Comparison of ENCODE assay signal across 25 cellular contexts in the genomic region with DNA sequence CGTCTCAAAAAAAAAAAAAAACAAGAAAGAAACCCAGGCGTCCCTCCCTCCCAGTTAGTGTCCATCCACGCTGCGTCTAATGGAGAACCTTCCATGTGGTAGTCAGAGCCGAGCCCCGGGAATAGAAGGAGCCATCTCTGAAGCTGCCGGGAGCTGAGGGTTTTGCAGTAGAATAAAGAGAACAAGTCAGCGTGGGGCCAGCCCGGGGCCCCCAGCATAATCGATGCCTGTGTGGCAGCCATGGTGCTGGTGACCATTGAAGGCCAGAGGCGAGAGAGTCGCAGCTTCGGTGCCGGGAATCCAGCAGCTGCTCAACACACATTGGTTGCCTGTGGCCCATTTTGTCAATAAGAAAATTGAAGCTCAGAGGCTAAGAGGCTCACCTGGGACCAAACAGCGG.
DNase-seq lines count a peak whose midpoint lies in the region; ATAC-seq, FAIRE-seq and TF ChIP-seq lines count a peak whose summit lies in the region.
"Had no signal": no experiment of that assay in that cellular context is flagged by ENCODE, and none has a peak within 500 bp of the region (broad histone marks: within the 10 kb centered on the region; RNA-seq: fewer than 3 reads in every experiment).

No MANE protein-coding gene starts in this region.

- no peak overlapping the region for H3K4me2 ChIP-seq in HepG2 (ENCODE audit: low read depth, low read length)
- H3K4me2 ChIP-seq: A549; BLaER1 treated with 17β-estradiol and CSF1 and Interleukin-3, amounts not matched to agents 10 nM and 100 nM; GM23338 had no signal

- H3K27ac ChIP-seq in RWPE2 (ENCODE audit: poor library complexity, severe bottlenecking): no peak overlapping the region
- no peak overlapping the region for H3K27ac ChIP-seq in HepG2 (ENCODE audit: extremely low read length, insufficient read depth, low read length)
- H3K27ac ChIP-seq: A549; BLaER1 treated with 17β-estradiol and CSF1 and Interleukin-3, amounts not matched to agents 10 nM and 100 nM had no signal

- H3K36me3 ChIP-seq in RWPE2 (ENCODE audit: low read depth): no peaks in the 10 kb centered on the region
- H3K36me3 ChIP-seq in HepG2 (replicated peaks in 1 of 2; ENCODE audit: control insufficient read depth in 1 of 2, insufficient read depth in 2 of 2, low read length in 2 of 2): no peaks in the 10 kb centered on the region
- H3K36me3 ChIP-seq in Caco-2 (ENCODE audit: control insufficient read depth, insufficient read depth, low read length): no peaks in the 10 kb centered on the region
- no peaks in the 10 kb centered on the region for H3K36me3 ChIP-seq in H7 (replicated peaks; ENCODE audit: control insufficient read depth, insufficient read depth, low read length)
- H3K36me3 ChIP-seq: BE2C; BLaER1 treated with 17β-estradiol and CSF1 and Interleukin-3, amounts not matched to agents 10 nM and 100 nM; HAP-1 had no signal

- DNase-seq in RWPE2 (ENCODE audit: low spot score) (peak; percentile 68), dedifferentiated amniotic fluid mesenchymal stem cell (ENCODE audit: extremely low spot score) (peak; percentile 5), HepG2 (ENCODE audit: low spot score) (no peak), type B pancreatic cell (ENCODE audit: extremely low spot score, unreplicated experiment) (peak; percentile 63), Caco-2 (no peak), H7 (no peak)
- DNase-seq: 8988T; ACHN; AML-193; BE2C; Calu3; CD4-positive, alpha-beta T cell; CD8-positive, alpha-beta memory T cell; DMS53; DMS79 treated with DMSO at 0.1 percent for 48 hours; GF-D8; HFFc6 had no signal

- no peak for ATAC-seq in RWPE2 (ENCODE audit: low read depth)
- peak; percentile 25; the same call in 2 of the 3 replicates for ATAC-seq in HepG2
- ATAC-seq in GM21526 (IDR thresholded peaks at IDR 0.05; ENCODE audit: low FRiP score, unreplicated experiment): no peak
- ATAC-seq: GM23338 had no signal

- intact Hi-C loops in HepG2 (cut with micrococcal nuclease; ENCODE audit: unreplicated experiment): no loop called here
- intact Hi-C loops in Caco-2 (cut with micrococcal nuclease; ENCODE audit: unreplicated experiment): no loop called here

- in situ Hi-C loops in HepG2 (cut with HindIII; ENCODE audit: extremely low pct_ligation_motif_present, low pct_unique_long_range_greater_than_20kb): no loop called here

- no peak for FAIRE-seq in HepG2 (lab: Jason Lieb, UNC)
- FAIRE-seq: A549, GM12891, GM18507 had no signal

- H3K9ac ChIP-seq in HepG2 (ENCODE audit: insufficient read depth, low read depth, low read length): no peak overlapping the region
- H3K9ac ChIP-seq: BLaER1 treated with 17β-estradiol and CSF1 and Interleukin-3, amounts not matched to agents 10 nM and 100 nM had no signal

- H3K36me3 Mint-ChIP-seq in type B pancreatic cell (no peaks in the 10 kb centered on the region), Caco-2 (ENCODE audit: insufficient read depth, unreplicated experiment) (no peaks in the 10 kb centered on the region)
- H3K36me3 Mint-ChIP-seq: CD14-positive monocyte; CD8-positive, alpha-beta memory T cell had no signal

- no peaks in the 10 kb centered on the region for H4K20me1 ChIP-seq in HepG2 (ENCODE audit: insufficient read depth, low read length)
- H4K20me1 ChIP-seq: BLaER1 treated with 17β-estradiol and CSF1 and Interleukin-3, amounts not matched to agents 10 nM and 100 nM had no signal

- no peaks in the 10 kb centered on the region for H3K79me2 ChIP-seq in HepG2 (ENCODE audit: insufficient read depth, low read length)

- TF ChIP-seq EP300 in HepG2 (IDR thresholded peaks at IDR 0.05; ENCODE audit: low read depth in 2 of 2, low read length in 2 of 2): no peak
- no peak for TF ChIP-seq EP300 in HepG2 (CRISPR knock-in tag; IDR thresholded peaks at IDR 0.05; ENCODE audit: borderline replicate concordance)

- H3K27ac Mint-ChIP-seq in type B pancreatic cell (no peak overlapping the region), Caco-2 (ENCODE audit: unreplicated experiment) (no peak overlapping the region)
- H3K27ac Mint-ChIP-seq: CD14-positive monocyte; CD4-positive, alpha-beta T cell; CD8-positive, alpha-beta memory T cell; GM23338; HFFc6 had no signal

- H3K9me3 Mint-ChIP-seq in type B pancreatic cell: no peaks in the 10 kb centered on the region
- H3K9me3 Mint-ChIP-seq in Caco-2 (ENCODE audit: unreplicated experiment): peaks cover 8% of the 10 kb centered on the region
- H3K9me3 Mint-ChIP-seq: CD4-positive, alpha-beta T cell; CD8-positive, alpha-beta memory T cell had no signal

- no peak overlapping the region for H3K4me3 ChIP-seq in RWPE2 (ENCODE audit: severe bottlenecking)
- H3K4me3 ChIP-seq in HepG2 (replicated peaks in 1 of 3; ENCODE audit: insufficient read depth in 1 of 3, low read depth in 2 of 3, low read length in 3 of 3): no peak overlapping the region
- no peak overlapping the region for H3K4me3 ChIP-seq in Caco-2 (ENCODE audit: low read depth, low read length)
- H3K4me3 ChIP-seq in H7 (ENCODE audit: insufficient read depth, low read depth, low read length): no peak overlapping the region
- H3K4me3 ChIP-seq: A549; BLaER1 treated with 17β-estradiol and CSF1 and Interleukin-3, amounts not matched to agents 10 nM and 100 nM; GM23338; HAP-1 had no signal

- 56% methylated on average over 10 of the region's 15 CpGs for WGBS in HepG2 (ENCODE audit: low lambda C conversion rate)

- H3K9me3 ChIP-seq in RWPE2 (ENCODE audit: severe bottlenecking) (no peaks in the 10 kb centered on the region), HepG2 (ENCODE audit: low read length) (no peaks in the 10 kb centered on the region), Caco-2 (no peaks in the 10 kb centered on the region)
- H3K9me3 ChIP-seq: BE2C, HAP-1 had no signal

- peaks cover 2% of the 10 kb centered on the region for H3K4me1 Mint-ChIP-seq in type B pancreatic cell (ENCODE audit: unreplicated experiment)
- H3K4me1 Mint-ChIP-seq in Caco-2 (ENCODE audit: low read depth, unreplicated experiment): no peaks in the 10 kb centered on the region
- H3K4me1 Mint-ChIP-seq: CD14-positive monocyte had no signal

- H3K4me1 ChIP-seq in RWPE2 (ENCODE audit: insufficient read depth, poor library complexity, severe bottlenecking) (no peaks in the 10 kb centered on the region), HepG2 (ENCODE audit: insufficient read depth, low read length) (peaks cover 3% of the 10 kb centered on the region), Caco-2 (peaks cover under 1% of the 10 kb centered on the region; the same call in 1 of the 2 replicates)
- H3K4me1 ChIP-seq: BE2C, HAP-1 had no signal

- H3K4me3 Mint-ChIP-seq in type B pancreatic cell (no peak overlapping the region), Caco-2 (ENCODE audit: unreplicated experiment) (no peak overlapping the region)
- H3K4me3 Mint-ChIP-seq: CD14-positive monocyte; CD4-positive, alpha-beta T cell; CD8-positive, alpha-beta memory T cell; GM23338; HFFc6 had no signal

- TF ChIP-seq POLR2A in HepG2 (IDR thresholded peaks at IDR 0.05; ENCODE audit: insufficient read depth in 1 of 2, low read depth in 2 of 2, low read length in 2 of 2): no peak

- no peak overlapping the region for H2AFZ ChIP-seq in HepG2 (ENCODE audit: low read length)
- H2AFZ ChIP-seq: GM23338 had no signal

- CTCF ChIA-PET in HepG2 (lab: Yijun Ruan, JAX; ENCODE audit: low intra/inter-chr PET ratio, low total read pairs): no interaction called here
- CTCF ChIA-PET in Caco-2 (lab: Charles Lee): no interaction called here

- H3K27me3 ChIP-seq in RWPE2 (ENCODE audit: insufficient read depth, poor library complexity, severe bottlenecking) (no peaks in the 10 kb centered on the region), HepG2 (ENCODE audit: control insufficient read depth in 1 of 2, insufficient read depth in 2 of 2, low read length in 2 of 2) (peaks cover 5 to 40% of the 10 kb centered on the region in 2 experiments; a peak in 3 of 5 replicates), Caco-2 (replicated peaks; ENCODE audit: control insufficient read depth, insufficient read depth, low read length) (no peaks in the 10 kb centered on the region), H7 (ENCODE audit: control insufficient read depth, insufficient read depth, low read length) (no peaks in the 10 kb centered on the region)
- H3K27me3 ChIP-seq: BE2C; BLaER1 treated with 17β-estradiol and CSF1 and Interleukin-3, amounts not matched to agents 10 nM and 100 nM had no signal

- BruUV-seq in HepG2 (replicated peaks; lab: Mats Ljungman, UMichigan) (no TSS peak), Caco-2 (replicated peaks; lab: Mats Ljungman, UMichigan) (no TSS peak)

- TF ChIP-seq CTCF in RWPE2 (IDR thresholded peaks at IDR 0.05; ENCODE audit: poor library complexity, severe bottlenecking): no peak
- TF ChIP-seq CTCF in HepG2 (CRISPR knock-in tag; IDR thresholded peaks at IDR 0.05): no peak
- TF ChIP-seq CTCF in type B pancreatic cell (conservative IDR thresholded peaks at IDR 0.05): no peak
- TF ChIP-seq CTCF in Caco-2 (IDR thresholded peaks at IDR 0.05; ENCODE audit: insufficient read depth in 1 of 2, low read depth in 1 of 2, low read length in 1 of 2, severe bottlenecking in 1 of 2, unreplicated experiment in 1 of 2): no peak

- no peak for TF ChIP-seq RAD21 in HepG2 (CRISPR knock-in tag; IDR thresholded peaks at IDR 0.05)

- no peaks in the 10 kb centered on the region for H3K27me3 Mint-ChIP-seq in type B pancreatic cell
- H3K27me3 Mint-ChIP-seq in Caco-2 (ENCODE audit: insufficient read depth, unreplicated experiment): peaks cover 8% of the 10 kb centered on the region
- H3K27me3 Mint-ChIP-seq: CD4-positive, alpha-beta T cell had no signal

- POLR2A ChIA-PET in HepG2 (lab: Yijun Ruan, JAX): no interaction called here
- POLR2A ChIA-PET in Caco-2 (lab: Charles Lee): no interaction called here

TF ChIP-seq in HepG2, 621 proteins besides CTCF, POLR2A, EP300 and RAD21 (continues in another document):
- TF ChIP-seq NFYB (CRISPR knock-in tag; IDR thresholded peaks at IDR 0.05): no peak
- no peak for TF ChIP-seq ZFP91 (CRISPR knock-in tag; IDR thresholded peaks at IDR 0.05; ENCODE audit: borderline replicate concordance)

Comparison
In these comparisons a context has a peak if more than half of its experiments do, and no peak if none do; other contexts are left out.
1. DNase-seq: peak in RWPE2 (single experiment), dedifferentiated amniotic fluid mesenchymal stem cell (single experiment) and type B pancreatic cell (single experiment); none in HepG2 (single experiment), Caco-2 (0 of 2) and H7 (single experiment).